9 cellular contexts compared by ENCODE assay signal in the genomic region with DNA sequence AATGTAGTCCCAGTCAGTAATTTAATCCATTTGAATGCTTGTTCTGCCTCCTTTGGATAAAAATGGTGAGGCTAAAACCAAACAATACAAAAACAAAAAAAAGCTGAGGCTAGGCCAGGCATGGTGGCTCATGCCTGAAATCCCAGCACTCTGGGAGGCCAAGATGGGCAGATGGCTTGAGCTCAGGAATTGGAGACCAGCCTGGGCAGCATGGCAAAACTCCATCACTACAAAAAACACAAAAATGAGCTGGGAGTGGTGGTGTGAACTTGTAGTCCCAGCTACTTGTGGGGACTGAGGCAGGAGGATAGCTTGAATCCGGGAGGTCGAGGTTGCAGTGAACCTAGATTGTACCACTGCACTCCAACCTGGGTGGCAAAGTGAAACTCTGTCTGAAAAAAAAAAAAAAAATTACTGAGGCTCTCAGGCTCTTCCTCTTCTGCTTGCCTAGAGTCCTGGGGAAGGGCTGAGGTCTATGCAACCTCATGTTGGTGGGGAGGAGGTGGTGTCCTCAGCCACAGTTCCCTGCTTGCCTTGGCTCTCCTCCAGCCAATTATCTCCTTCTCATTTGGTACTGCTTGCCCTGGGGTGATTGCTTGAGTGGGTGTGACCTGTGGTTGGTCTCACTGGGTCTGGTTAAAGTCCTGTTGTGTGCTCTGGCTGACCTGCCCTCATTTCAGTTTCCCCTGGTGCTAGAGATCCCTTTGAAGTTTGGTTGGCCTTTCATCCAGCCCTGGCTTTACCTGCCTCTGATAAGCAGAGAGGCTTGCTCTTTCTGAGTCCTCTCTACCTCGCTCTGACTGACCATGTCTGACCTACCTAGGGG. TPM values are rescaled to one million over a fixed set of nuclear protein-coding genes. Genes with fewer than 3 reads are reported as not detected.
DNase-seq lines count a peak whose midpoint lies in the region; ATAC-seq and TF ChIP-seq lines count a peak whose summit lies in the region.
"Had no signal": no experiment of that assay in that cellular context is flagged by ENCODE, and none has a peak within 500 bp of the region (broad histone marks: within the 10 kb centered on the region; RNA-seq: fewer than 3 reads in every experiment).

No MANE protein-coding gene starts in this region.

- H3K27ac Mint-ChIP-seq in T-helper 2 cell treated with Interferon-gamma antibody and Interleukin-4, amounts not matched to agents 5 μg/mL and 100 μg/mL, for 36 hours, result peak overlapping the region; percentile 82
- peak overlapping the region; percentile 50 to 88 (median 68) for H3K27ac Mint-ChIP-seq in naive B cell

- no peak for TF ChIP-seq CTCF in GM20000 (IDR thresholded peaks at IDR 0.05; ENCODE audit: extremely low read depth, missing control alignments)

- no peaks in the 10 kb centered on the region for H3K9me3 Mint-ChIP-seq in T-helper 2 cell treated with Interferon-gamma antibody and Interleukin-4, amounts not matched to agents 5 μg/mL and 100 μg/mL, for 36 hours
- no peaks in the 10 kb centered on the region for H3K9me3 Mint-ChIP-seq in naive B cell

- no peaks in the 10 kb centered on the region for H3K27me3 Mint-ChIP-seq in T-helper 2 cell treated with Interferon-gamma antibody and Interleukin-4, amounts not matched to agents 5 μg/mL and 100 μg/mL, for 36 hours (ENCODE audit: low read depth)
- H3K27me3 Mint-ChIP-seq in naive B cell, result no peaks in the 10 kb centered on the region

- DNase-seq in Daoy (ENCODE audit: low read depth) (peak; percentile 73), naive B cell (peak; percentile 41), amygdala (lab: John Stamatoyannopoulos, UW) (no peak), GM20000 (ENCODE audit: low spot score) (no peak), NCI-H526 (lab: John Stamatoyannopoulos, UW) (no peak)
- peak; percentile 4 for DNase-seq in T-helper 2 cell treated with Interferon-gamma antibody and Interleukin-4, amounts not matched to agents 5 μg/mL and 100 μg/mL, for 36 hours (ENCODE audit: low spot score)

- ATAC-seq in GM19438 (IDR thresholded peaks at IDR 0.05; ENCODE audit: low read depth, unreplicated experiment), result peak; percentile 74
- peak; percentile 76 for ATAC-seq in HG03342 (IDR thresholded peaks at IDR 0.05; ENCODE audit: unreplicated experiment)
- ATAC-seq in naive B cell (ENCODE audit: low read depth in 2 of 2), result peak; percentile 82 to 87
- ATAC-seq: body of pancreas had no signal

- H3K4me3 Mint-ChIP-seq in T-helper 2 cell treated with Interferon-gamma antibody and Interleukin-4, amounts not matched to agents 5 μg/mL and 100 μg/mL, for 36 hours, result peak overlapping the region; percentile 37
- peak overlapping the region in 6 of 8 donors; percentile 13 to 81 (median 58) for H3K4me3 Mint-ChIP-seq in naive B cell

- H3K4me1 Mint-ChIP-seq in T-helper 2 cell treated with Interferon-gamma antibody and Interleukin-4, amounts not matched to agents 5 μg/mL and 100 μg/mL, for 36 hours (ENCODE audit: low read depth), result peaks cover 52% of the 10 kb centered on the region
- H3K4me1 Mint-ChIP-seq in naive B cell, result peaks cover 46 to 49% (median 46%) of the 10 kb centered on the region in 3 donors

- peaks cover 1% of the 10 kb centered on the region for H3K36me3 Mint-ChIP-seq in T-helper 2 cell treated with Interferon-gamma antibody and Interleukin-4, amounts not matched to agents 5 μg/mL and 100 μg/mL, for 36 hours (ENCODE audit: low read depth)
- no peaks in the 10 kb centered on the region for H3K36me3 Mint-ChIP-seq in naive B cell

RNA-seq across cellular contexts. Expression of a gene that starts 20.9 kb away (rescaled TPM):
- total RNA-seq in Daoy (2014; rRNA removed; shearing (Covaris generic)), result 0.63 and 1.4 TPM in 2 replicates
- 100 to 1,000 TPM; 102 to 159 (median 133) TPM for polyA plus RNA-seq in naive B cell (ENCODE audit: low read depth in 6 of 6)

Comparison
In these comparisons a context has a peak if more than half of its experiments do, and no peak if none do; other contexts are left out.
1. DNase-seq: peak in Daoy (single experiment), T-helper 2 cell treated with Interferon-gamma antibody and Interleukin-4, amounts not matched to agents 5 μg/mL and 100 μg/mL, for 36 hours (single experiment) and naive B cell (single experiment); none in amygdala (0 of 56), GM20000 (single experiment) and NCI-H526 (0 of 2).
2. Peak in every context shown above with its lines, with median percentiles within 50 percentile points of each other: ATAC-seq.